Comparison of ENCODE assay signal across 15 cellular contexts in the genomic region with DNA sequence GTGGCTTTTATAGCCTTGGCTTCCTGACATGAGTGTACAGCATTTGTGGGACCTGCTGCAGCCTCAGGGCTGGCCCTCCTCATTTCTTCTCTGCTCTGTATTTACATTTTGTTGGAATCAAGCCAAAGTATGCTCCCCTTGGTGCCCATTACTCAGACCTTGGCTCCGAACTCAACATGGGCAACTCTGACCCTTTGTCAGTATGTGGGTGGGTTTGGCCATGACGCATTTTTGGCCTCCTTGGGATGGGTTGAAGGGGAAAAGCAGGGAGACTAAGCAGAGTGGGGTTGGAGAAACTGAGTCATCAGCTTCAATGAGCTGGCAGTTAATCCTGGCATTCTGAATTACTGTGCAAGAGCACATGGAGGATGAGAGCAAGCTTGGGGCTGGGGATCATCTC.
DNase-seq lines count a peak whose midpoint lies in the region; FAIRE-seq and TF ChIP-seq lines count a peak whose summit lies in the region.
"Had no signal": no experiment of that assay in that cellular context is flagged by ENCODE, and none has a peak within 500 bp of the region (broad histone marks: within the 10 kb centered on the region; RNA-seq: fewer than 3 reads in every experiment).

No MANE protein-coding gene starts in this region.

- peak; percentile 40 for FAIRE-seq in bronchial epithelial cell (lab: Jason Lieb, UNC)
- no peak for FAIRE-seq in H54 (lab: Jason Lieb, UNC)
- FAIRE-seq: A549, GM12878, GM19239 had no signal

- no peak for TF ChIP-seq CTCF in bronchial epithelial cell (IDR thresholded peaks at IDR 0.05; ENCODE audit: insufficient read depth, low read length, severe bottlenecking)

- DNase-seq in Daoy (ENCODE audit: low read depth), result peak; percentile 41
- DNase-seq in M059J (ENCODE audit: low read depth), result peak; percentile 63
- DNase-seq in bronchial epithelial cell (ENCODE audit: low read depth), result no peak
- peak; percentile 12 for DNase-seq in posterior vena cava (ENCODE audit: low spot score)
- no peak for DNase-seq in activated gamma-delta T cell (lab: John Stamatoyannopoulos, UW)
- DNase-seq in NCI-H2107 (lab: John Stamatoyannopoulos, UW), result no peak
- DNase-seq in H54 (ENCODE audit: insufficient read length, low spot score), result no peak
- no peak for DNase-seq in DMS153 (lab: John Stamatoyannopoulos, UW)
- DNase-seq: CD4-positive, alpha-beta memory T cell; EL; H7 had no signal

- intact Hi-C loops in posterior vena cava (cut with DNase I), result no loop called here

- TF ChIP-seq POLR2A in H54 (IDR thresholded peaks at IDR 0.05; ENCODE audit: low read depth, low read length), result no peak

- H3K36me3 ChIP-seq in bronchial epithelial cell (ENCODE audit: control insufficient read depth, insufficient read depth, low read length), result no peaks in the 10 kb centered on the region
- H3K36me3 ChIP-seq: BLaER1 had no signal

- H3K27me3 ChIP-seq in bronchial epithelial cell (ENCODE audit: control insufficient read depth, insufficient read depth, low read length), result no peaks in the 10 kb centered on the region
- H3K27me3 ChIP-seq: BLaER1 had no signal

- no peak overlapping the region for H3K4me3 ChIP-seq in bronchial epithelial cell (ENCODE audit: low read depth, low read length)
- H3K4me3 ChIP-seq: A549, BLaER1, GM12878 had no signal

Comparison
In these comparisons a context has a peak if more than half of its experiments do, and no peak if none do; other contexts are left out.
1. DNase-seq: peak in Daoy (single experiment), M059J (single experiment) and posterior vena cava (single experiment); none in bronchial epithelial cell (single experiment), activated gamma-delta T cell (single experiment), NCI-H2107 (single experiment), H54 (single experiment) and DMS153 (single experiment).